ENCODE assay signal across 23 cellular contexts in the genomic region with DNA sequence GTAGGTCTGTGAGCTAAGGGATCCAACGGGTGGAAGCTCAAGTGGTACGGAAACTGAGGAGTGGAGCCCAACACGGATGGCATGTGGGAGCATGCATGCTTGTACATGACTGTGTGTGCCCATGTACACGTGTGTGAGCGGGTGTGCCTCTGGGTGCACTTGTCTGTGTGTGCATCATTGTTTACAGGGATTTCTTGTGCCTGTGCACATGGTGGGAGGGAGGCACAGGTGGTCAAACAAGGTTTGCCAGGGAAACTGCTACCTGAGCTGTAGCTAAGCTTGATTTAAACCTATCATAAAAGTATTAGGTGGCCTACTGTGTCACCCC.
"Had no signal": no experiment of that assay in that cellular context is flagged by ENCODE, and none has a peak within 500 bp of the region (broad histone marks: within the 10 kb centered on the region; RNA-seq: fewer than 3 reads in every experiment).

No MANE protein-coding gene starts in this region.

- ATAC-seq: K562 had no signal

- H3K27ac Mint-ChIP-seq: IgD-negative memory B cell had no signal

- FAIRE-seq: HTR-8/SVneo, K562, RCC 7860 had no signal

- H3K36me3 Mint-ChIP-seq: IgD-negative memory B cell had no signal

- H3K9me3 ChIP-seq: SK-N-SH had no signal

- H3K27ac ChIP-seq: HL-60, KMS-11 had no signal

- H3K4me3 ChIP-seq: K562 had no signal

- H3K4me1 Mint-ChIP-seq: IgD-negative memory B cell had no signal

- H3K4me3 Mint-ChIP-seq: IgD-negative memory B cell had no signal

- DNase-seq: Kasumi-1, MM.1S, NCI-H1105, NCI-H1417, NCI-H1436 treated with DMSO at 0.1 percent for 48 hours, NCI-H1694, NCI-H187 treated with DMSO at 0.1 percent for 48 hours, NCI-H2029 treated with DMSO at 0.1 percent for 48 hours, NCI-H226, NCI-H446, NCI-H510A, NCI-H524 treated with DMSO at 0.1 percent for 48 hours, NCI-H69, NCI-H774, RPMI8226, SHP77, SK-N-SH had no signal
